In the genomic region with DNA sequence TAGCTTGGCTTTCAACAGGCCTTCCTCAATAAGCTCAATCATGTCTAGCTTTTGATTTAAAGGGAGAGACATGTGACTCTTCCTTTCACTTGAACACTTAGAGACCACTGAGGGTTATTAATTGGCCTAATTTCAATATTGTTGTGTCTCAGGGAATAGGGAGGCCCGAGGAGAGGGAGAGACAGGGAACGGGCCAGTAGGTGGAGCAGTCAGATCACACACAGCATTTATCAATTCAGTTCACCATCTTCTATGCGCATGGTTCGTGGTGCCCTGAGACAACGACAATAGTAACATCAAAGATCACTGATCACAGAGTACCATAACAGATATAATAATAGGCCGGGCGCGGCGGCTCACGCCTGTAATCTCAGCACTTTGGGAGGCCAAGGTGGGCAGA, we compare ENCODE assay signal across 8 cellular contexts. TPM values are rescaled to one million over a fixed set of nuclear protein-coding genes. Genes with fewer than 3 reads are reported as not detected.
DNase-seq lines count a peak whose midpoint lies in the region; ATAC-seq, FAIRE-seq and TF ChIP-seq lines count a peak whose summit lies in the region.

No MANE protein-coding gene starts in this region.

- H3F3A ChIP-seq in Loucy (ENCODE audit: low read depth) = no peaks in the 10 kb centered on the region

- DNase-seq in CD4-positive, alpha-beta T cell = peak in 9 of 10 experiments; percentile 1 to 32 (median 10)
- DNase-seq in adrenal gland (peak; percentile 33 to 76 (median 48)), keratinocyte (ENCODE audit: low read depth, low spot score) (no peak), upper lobe of left lung (peak in 1 of 2 donors; percentile 14), GOT3 (lab: John Stamatoyannopoulos, UW) (no peak), NCI-H2171 (lab: John Stamatoyannopoulos, UW) (no peak)

- dilution Hi-C loops in keratinocyte (cut with MboI; ENCODE audit: extremely low pct_ligation_motif_present, low sequenced_read_pairs) = no loop called here

- H3K9me1 ChIP-seq in keratinocyte (ENCODE audit: control insufficient read depth, extremely low read depth, insufficient read depth, low read length) = no peaks in the 10 kb centered on the region

- H3K4me3 Mint-ChIP-seq in CD4-positive, alpha-beta T cell = no peak overlapping the region

- H3K9me3 ChIP-seq in CD4-positive, alpha-beta T cell (ENCODE audit: control insufficient read depth, low read length) = no peaks in the 10 kb centered on the region
- H3K9me3 ChIP-seq in Loucy (ENCODE audit: insufficient read depth, low read depth, low read length) (no peaks in the 10 kb centered on the region), adrenal gland (replicated peaks in 1 of 3) (no peaks in the 10 kb centered on the region), keratinocyte (ENCODE audit: control insufficient read depth, low read depth, low read length) (no peaks in the 10 kb centered on the region), upper lobe of left lung (no peaks in the 10 kb centered on the region)

- no peaks in the 10 kb centered on the region for H3K9me3 Mint-ChIP-seq in CD4-positive, alpha-beta T cell

- no peaks in the 10 kb centered on the region for H3K36me3 ChIP-seq in Loucy (ENCODE audit: insufficient read depth, low read length)
- H3K36me3 ChIP-seq in adrenal gland (replicated peaks in 1 of 2) = no peaks in the 10 kb centered on the region
- H3K36me3 ChIP-seq in keratinocyte (ENCODE audit: control insufficient read depth in 2 of 2, extremely low read depth in 1 of 2, insufficient read depth in 2 of 2, low read length in 2 of 2) = no peaks in the 10 kb centered on the region
- peaks cover 0 to 10% (median 0%) of the 10 kb centered on the region in 4 donors for H3K36me3 ChIP-seq in upper lobe of left lung

- H3K4me1 Mint-ChIP-seq in CD4-positive, alpha-beta T cell (ENCODE audit: low read depth) = no peaks in the 10 kb centered on the region

- H3K4me1 ChIP-seq in Loucy (ENCODE audit: insufficient read depth, low read length, poor library complexity, severe bottlenecking) = peaks cover 5% of the 10 kb centered on the region
- peaks cover 0 to 3% of the 10 kb centered on the region in 2 donors for H3K4me1 ChIP-seq in adrenal gland (replicated peaks in 1 of 2)
- no peaks in the 10 kb centered on the region for H3K4me1 ChIP-seq in keratinocyte (ENCODE audit: control insufficient read depth, extremely low read depth, insufficient read depth, low read length)
- no peaks in the 10 kb centered on the region for H3K4me1 ChIP-seq in upper lobe of left lung

- H3K9ac ChIP-seq in Loucy (ENCODE audit: low read depth, low read length, poor library complexity, severe bottlenecking) (no peak overlapping the region), keratinocyte (ENCODE audit: control insufficient read depth, extremely low read depth, insufficient read depth, low read length) (no peak overlapping the region)

- H3K27ac ChIP-seq in CD4-positive, alpha-beta T cell (ENCODE audit: low read depth, low read length) = no peak overlapping the region
- H3K27ac ChIP-seq in adrenal gland (no peak overlapping the region), keratinocyte (ENCODE audit: control insufficient read depth, insufficient read depth, low read length) (no peak overlapping the region), upper lobe of left lung (no peak overlapping the region)

- intact Hi-C loops in CD4-positive, alpha-beta T cell (cut with DNase I, micrococcal nuclease) = loop anchor here in 1 of 2 experiments (1.0 kb wide), 2 partner anchors 22 to 172 kb away; no protein-coding TSS in a partner anchor
- intact Hi-C loops in adrenal gland (cut with DNase I) = no loop called here

- ATAC-seq in CD4-positive, alpha-beta T cell (ENCODE audit: poor library complexity) = peak; percentile 76
- ATAC-seq in upper lobe of left lung (ENCODE audit: low FRiP score in 2 of 2) (no peak), GM19467 (IDR thresholded peaks at IDR 0.05; ENCODE audit: unreplicated experiment) (no peak)

- H3K4me3 ChIP-seq in Loucy (ENCODE audit: low read length, poor library complexity, severe bottlenecking) (no peak overlapping the region), adrenal gland (no peak overlapping the region), keratinocyte (ENCODE audit: control insufficient read depth in 2 of 3, extremely low read depth in 1 of 3, insufficient read depth in 2 of 3, low read depth in 1 of 3, low read length in 3 of 3) (no peak overlapping the region), upper lobe of left lung (no peak overlapping the region)

- H4K20me1 ChIP-seq in Loucy (ENCODE audit: insufficient read depth, low read length, poor library complexity, severe bottlenecking) (no peaks in the 10 kb centered on the region), keratinocyte (ENCODE audit: control insufficient read depth, extremely low read depth, insufficient read depth, low read length) (no peaks in the 10 kb centered on the region)

- H3K36me3 Mint-ChIP-seq in CD4-positive, alpha-beta T cell (ENCODE audit: low read depth) = peaks cover 36% of the 10 kb centered on the region

- POLR2A ChIA-PET in CD4-positive, alpha-beta T cell (lab: Charles Lee) = no interaction called here

- TF ChIP-seq POLR2A in adrenal gland (IDR thresholded peaks at IDR 0.05) = no peak
- no peak for TF ChIP-seq POLR2A in upper lobe of left lung (IDR thresholded peaks at IDR 0.05)

- TF ChIP-seq EP300 in upper lobe of left lung (IDR thresholded peaks at IDR 0.05) = no peak

- 44 to 69% (median 50%) methylated on average over 10 of the region's 10 CpGs for WGBS in adrenal gland, 4 donors
- WGBS in upper lobe of left lung, 2 donors = 53 to 60% methylated on average over 10 of the region's 10 CpGs

- CTCF ChIA-PET in CD4-positive, alpha-beta T cell (lab: Charles Lee) = interaction anchor here (1.2 kb wide), 1 partner anchor 105 kb away, joined by 3 read pairs; no protein-coding TSS in a partner anchor

- H3K4me2 ChIP-seq in Loucy (ENCODE audit: low read depth, low read length, poor library complexity, severe bottlenecking) = no peak overlapping the region
- no peak overlapping the region for H3K4me2 ChIP-seq in keratinocyte (ENCODE audit: control insufficient read depth, extremely low read depth, insufficient read depth, low read depth, low read length)

- H2AFZ ChIP-seq in Loucy (ENCODE audit: low read length) = no peak overlapping the region
- no peak overlapping the region for H2AFZ ChIP-seq in keratinocyte (ENCODE audit: control insufficient read depth, low read length)

- H3K79me2 ChIP-seq in Loucy (ENCODE audit: insufficient read depth, low read length) (no peaks in the 10 kb centered on the region), keratinocyte (ENCODE audit: control insufficient read depth, insufficient read depth, low read length) (no peaks in the 10 kb centered on the region)

- no peaks in the 10 kb centered on the region for H3K27me3 ChIP-seq in CD4-positive, alpha-beta T cell (ENCODE audit: control insufficient read depth, insufficient read depth, low read length)
- no peaks in the 10 kb centered on the region for H3K27me3 ChIP-seq in Loucy (ENCODE audit: insufficient read depth, low read length, poor library complexity, severe bottlenecking)
- no peaks in the 10 kb centered on the region for H3K27me3 ChIP-seq in adrenal gland
- no peaks in the 10 kb centered on the region for H3K27me3 ChIP-seq in keratinocyte (ENCODE audit: control insufficient read depth, extremely low read depth, insufficient read depth, low read length)
- no peaks in the 10 kb centered on the region for H3K27me3 ChIP-seq in upper lobe of left lung

- H3K27me3 Mint-ChIP-seq in CD4-positive, alpha-beta T cell = no peaks in the 10 kb centered on the region

- no peak for FAIRE-seq in keratinocyte (lab: Jason Lieb, UNC)

- no peaks in the 10 kb centered on the region for H3K9me2 ChIP-seq in Loucy (replicated peaks; ENCODE audit: low read depth, low read length)

- no peak for TF ChIP-seq CTCF in CD4-positive, alpha-beta T cell (IDR thresholded peaks at IDR 0.05)
- TF ChIP-seq CTCF in Loucy (conservative IDR thresholded peaks at IDR 0.05; ENCODE audit: low read length) (peak; percentile 45), adrenal gland (IDR thresholded peaks at IDR 0.05) (peak in 5 of 6 experiments; percentile 50 to 70 (median 57)), keratinocyte (optimal IDR thresholded peaks at IDR 0.05 in 1 of 3, IDR thresholded peaks at IDR 0.05 in 1 of 3, conservative IDR thresholded peaks at IDR 0.05 in 1 of 3; ENCODE audit: extremely low read depth in 1 of 3, insufficient read depth in 2 of 3, low read length in 3 of 3) (peak; percentile 22 to 70 (median 31)), upper lobe of left lung (IDR thresholded peaks at IDR 0.05) (peak in 4 of 6 experiments; percentile 13 to 33 (median 28))

- no peak overlapping the region for H3K27ac Mint-ChIP-seq in CD4-positive, alpha-beta T cell

RNA-seq across cellular contexts. Expression of a gene that starts 17.8 kb away (rescaled TPM):
- 1 to 10 TPM; 5.1 to 5.7 TPM for total RNA-seq in CD4-positive, alpha-beta T cell
- 10 to 100 TPM in 2 of 8 donors, 1 to 10 TPM in 6; 2.9 to 13.2 (median 8.2) TPM for total RNA-seq in adrenal gland
- polyA plus RNA-seq in adrenal gland = 1 to 10 TPM in 2 of 3 donors, under 1 TPM in 1; 0.74 to 3.8 (median 3.1) TPM
- 3.8 to 5.0 TPM (median 5.0 TPM) in 3 replicates for polyA plus RNA-seq in keratinocyte
- 0.70 TPM for polyA plus RNA-seq in keratinocyte (2011; ENCODE audit: low read depth)
- 1.9 and 2.8 TPM in 2 replicates for polyA plus RNA-seq in keratinocyte (2011; cell fraction: cytosol; rRNA removed)
- polyA plus RNA-seq in keratinocyte (2011; cell fraction: nucleus; rRNA removed) = 7.8 and 8.3 TPM in 2 replicates
- polyA plus RNA-seq in keratinocyte (2012; ENCODE audit: low replicate concordance) = 2.0 and 2.1 TPM in 2 replicates
- 9.9 to 22.2 TPM (median 10.4 TPM) in 3 replicates for polyA minus RNA-seq in keratinocyte
- 3.3 TPM for polyA minus RNA-seq in keratinocyte (2011; cell fraction: cytosol; rRNA and poly(A)+ RNA removed)
- polyA minus RNA-seq in keratinocyte (2011; cell fraction: nucleus; rRNA and poly(A)+ RNA removed) = 9.0 and 18.2 TPM in 2 replicates
- 10 to 100 TPM in 2 of 6 donors, 1 to 10 TPM in 4; 3.2 to 22.0 (median 9.0) TPM for total RNA-seq in upper lobe of left lung

Comparison
In these comparisons a context has a peak if more than half of its experiments do, and no peak if none do; other contexts are left out.
1. DNase-seq: peak in CD4-positive, alpha-beta T cell (9 of 10) and adrenal gland (7 of 7); none in keratinocyte (single experiment), GOT3 (single experiment) and NCI-H2171 (single experiment).